In the genomic region with DNA sequence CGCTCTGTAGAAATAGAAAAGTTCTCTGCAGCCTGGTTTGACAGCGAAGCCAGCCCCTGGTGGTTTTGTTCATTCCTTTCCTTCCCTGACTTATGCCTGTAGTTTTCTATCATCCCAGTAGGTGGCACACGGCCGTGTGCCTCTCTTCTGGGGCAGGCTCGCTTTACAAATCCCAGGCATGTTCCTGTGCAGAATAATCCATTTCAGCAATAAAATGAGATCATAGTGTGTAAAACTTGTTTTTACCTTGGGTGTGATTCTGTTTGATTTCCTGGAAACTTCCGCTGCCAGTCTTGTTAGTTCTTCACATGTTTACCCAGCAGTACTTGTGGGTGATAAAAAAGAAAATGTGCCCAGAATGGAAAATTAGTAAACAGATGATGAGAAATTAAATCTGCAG, we compare ENCODE assay signal across 8 cellular contexts. TPM values are rescaled to one million over a fixed set of nuclear protein-coding genes. Genes with fewer than 3 reads are reported as not detected.
A peak's percentile ranks its signal among the peaks of the same experiment; 100 is the strongest.
DNase-seq lines count a peak whose midpoint lies in the region; ATAC-seq, FAIRE-seq and TF ChIP-seq lines count a peak whose summit lies in the region.

No MANE protein-coding gene starts in this region.

- no peak for FAIRE-seq in urothelium cell line (lab: Jason Lieb, UNC)

- peaks cover 24% of the 10 kb centered on the region for H3K9me3 Mint-ChIP-seq in GM23338
- no peaks in the 10 kb centered on the region for H3K9me3 Mint-ChIP-seq in effector memory CD8-positive, alpha-beta T cell
- no peaks in the 10 kb centered on the region for H3K9me3 Mint-ChIP-seq in memory B cell

- H3K27ac Mint-ChIP-seq in GM23338 (no peak overlapping the region), T-helper 17 cell (no peak overlapping the region), memory B cell (no peak overlapping the region)
- no peak overlapping the region for H3K27ac Mint-ChIP-seq in effector memory CD8-positive, alpha-beta T cell

- H3F3A ChIP-seq in GM23338 (replicated peaks; ENCODE audit: low read depth), result peaks cover 11% of the 10 kb centered on the region

- no peak overlapping the region for H2AFZ ChIP-seq in GM23338

- H3K4me3 ChIP-seq in GM23338, result no peak overlapping the region

- peaks cover 22% of the 10 kb centered on the region for H3K4me1 ChIP-seq in GM23338 (ENCODE audit: insufficient read depth)

- H3K4me1 Mint-ChIP-seq in GM23338 (peaks cover 28% of the 10 kb centered on the region), T-helper 17 cell (peaks cover 11% of the 10 kb centered on the region), memory B cell (peaks cover 23% of the 10 kb centered on the region)
- H3K4me1 Mint-ChIP-seq in effector memory CD8-positive, alpha-beta T cell (ENCODE audit: low read depth in 2 of 2), result peaks cover 21 to 34% of the 10 kb centered on the region in 2 donors

- no peaks in the 10 kb centered on the region for H3K79me2 ChIP-seq in GM23338 (replicated peaks; ENCODE audit: insufficient read depth)

- H3K27me3 Mint-ChIP-seq in GM23338 (ENCODE audit: insufficient read depth, low read depth, poor library complexity), result peaks cover 55% of the 10 kb centered on the region
- peaks cover 52% of the 10 kb centered on the region for H3K27me3 Mint-ChIP-seq in T-helper 17 cell
- H3K27me3 Mint-ChIP-seq in effector memory CD8-positive, alpha-beta T cell, result peaks cover 49 to 62% of the 10 kb centered on the region in 2 donors
- H3K27me3 Mint-ChIP-seq in memory B cell, result peaks cover 22% of the 10 kb centered on the region

- peaks cover 66% of the 10 kb centered on the region for H3K27me3 ChIP-seq in GM23338 (ENCODE audit: insufficient read depth)

- ATAC-seq in GM23338 (peak; percentile 9; the same call in 2 of the 3 replicates), T-helper 17 cell (peak; percentile 58), memory B cell (ENCODE audit: low read depth) (peak; percentile 75)
- ATAC-seq in effector memory CD8-positive, alpha-beta T cell (replicated peaks), result peak; percentile 74

- no peaks in the 10 kb centered on the region for H4K20me1 ChIP-seq in GM23338 (replicated peaks; ENCODE audit: insufficient read depth)

- H3K9me3 ChIP-seq in T-helper 17 cell (ENCODE audit: control insufficient read depth, low read length, poor library complexity, severe bottlenecking), result no peaks in the 10 kb centered on the region

- peak overlapping the region; percentile 50; the same call in 1 of the 2 replicates for H3K4me2 ChIP-seq in GM23338

- H3K36me3 Mint-ChIP-seq in GM23338 (ENCODE audit: low read depth), result peaks cover 13% of the 10 kb centered on the region; the same call in 1 of the 3 replicates
- no peaks in the 10 kb centered on the region for H3K36me3 Mint-ChIP-seq in T-helper 17 cell (ENCODE audit: low read depth)
- H3K36me3 Mint-ChIP-seq in effector memory CD8-positive, alpha-beta T cell (ENCODE audit: insufficient read depth), result peaks cover 3% of the 10 kb centered on the region
- H3K36me3 Mint-ChIP-seq in memory B cell, result no peaks in the 10 kb centered on the region

- H3K9me2 ChIP-seq in GM23338 (ENCODE audit: insufficient read depth), result no peaks in the 10 kb centered on the region

- peak; percentile 61 for DNase-seq in EL
- peak; percentile 75 for DNase-seq in GM23338 (ENCODE audit: low spot score)
- DNase-seq in NCI-H146 (lab: John Stamatoyannopoulos, UW), result peak; percentile 82
- no peak for DNase-seq in T-helper 17 cell
- no peak for DNase-seq in effector memory CD8-positive, alpha-beta T cell
- DNase-seq in memory B cell (ENCODE audit: low spot score in 2 of 2), result peak in 1 of 2 donors; percentile 17
- DNase-seq in urothelium cell line (ENCODE audit: low spot score), result peak; percentile 69
- no peak for DNase-seq in OCI-M2 (lab: John Stamatoyannopoulos, UW; ENCODE audit: unreplicated experiment)

- TF ChIP-seq CTCF in GM23338 (conservative IDR thresholded peaks at IDR 0.05; ENCODE audit: low read depth in 2 of 2), result peak; percentile 75 to 81

- H3K4me3 Mint-ChIP-seq in GM23338 (no peak overlapping the region), T-helper 17 cell (no peak overlapping the region), memory B cell (no peak overlapping the region)
- peak overlapping the region; percentile 76 to 80 for H3K4me3 Mint-ChIP-seq in effector memory CD8-positive, alpha-beta T cell

- no peaks in the 10 kb centered on the region for H3K36me3 ChIP-seq in GM23338 (ENCODE audit: insufficient read depth)

- H3K27ac ChIP-seq in GM23338 (ENCODE audit: low read depth), result no peak overlapping the region

TF ChIP-seq in GM23338, 12 proteins besides CTCF, POLR2A, EP300 and RAD21 (continues in another document):
- TF ChIP-seq STAT1 (IDR thresholded peaks at IDR 0.05; ENCODE audit: unreplicated experiment), result no peak
- no peak for TF ChIP-seq NANOG (IDR thresholded peaks at IDR 0.05; ENCODE audit: borderline replicate concordance)
- TF ChIP-seq EZH2 (IDR thresholded peaks at IDR 0.05; ENCODE audit: low read depth, unreplicated experiment), result no peak
- no peak for TF ChIP-seq EZH2phosphoT487 (IDR thresholded peaks at IDR 0.05; ENCODE audit: unreplicated experiment)
- TF ChIP-seq, protein P1, sequence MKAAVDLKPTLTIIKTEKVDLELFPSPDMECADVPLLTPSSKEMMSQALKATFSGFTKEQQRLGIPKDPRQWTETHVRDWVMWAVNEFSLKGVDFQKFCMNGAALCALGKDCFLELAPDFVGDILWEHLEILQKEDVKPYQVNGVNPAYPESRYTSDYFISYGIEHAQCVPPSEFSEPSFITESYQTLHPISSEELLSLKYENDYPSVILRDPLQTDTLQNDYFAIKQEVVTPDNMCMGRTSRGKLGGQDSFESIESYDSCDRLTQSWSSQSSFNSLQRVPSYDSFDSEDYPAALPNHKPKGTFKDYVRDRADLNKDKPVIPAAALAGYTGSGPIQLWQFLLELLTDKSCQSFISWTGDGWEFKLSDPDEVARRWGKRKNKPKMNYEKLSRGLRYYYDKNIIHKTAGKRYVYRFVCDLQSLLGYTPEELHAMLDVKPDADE (IDR thresholded peaks at IDR 0.05), result no peak
- TF ChIP-seq CREB1 (CRISPR knock-in tag; IDR thresholded peaks at IDR 0.05; ENCODE audit: low read depth), result no peak
- no peak for TF ChIP-seq ZNF114 (CRISPR knock-in tag; IDR thresholded peaks at IDR 0.05)
- TF ChIP-seq, protein P2, sequence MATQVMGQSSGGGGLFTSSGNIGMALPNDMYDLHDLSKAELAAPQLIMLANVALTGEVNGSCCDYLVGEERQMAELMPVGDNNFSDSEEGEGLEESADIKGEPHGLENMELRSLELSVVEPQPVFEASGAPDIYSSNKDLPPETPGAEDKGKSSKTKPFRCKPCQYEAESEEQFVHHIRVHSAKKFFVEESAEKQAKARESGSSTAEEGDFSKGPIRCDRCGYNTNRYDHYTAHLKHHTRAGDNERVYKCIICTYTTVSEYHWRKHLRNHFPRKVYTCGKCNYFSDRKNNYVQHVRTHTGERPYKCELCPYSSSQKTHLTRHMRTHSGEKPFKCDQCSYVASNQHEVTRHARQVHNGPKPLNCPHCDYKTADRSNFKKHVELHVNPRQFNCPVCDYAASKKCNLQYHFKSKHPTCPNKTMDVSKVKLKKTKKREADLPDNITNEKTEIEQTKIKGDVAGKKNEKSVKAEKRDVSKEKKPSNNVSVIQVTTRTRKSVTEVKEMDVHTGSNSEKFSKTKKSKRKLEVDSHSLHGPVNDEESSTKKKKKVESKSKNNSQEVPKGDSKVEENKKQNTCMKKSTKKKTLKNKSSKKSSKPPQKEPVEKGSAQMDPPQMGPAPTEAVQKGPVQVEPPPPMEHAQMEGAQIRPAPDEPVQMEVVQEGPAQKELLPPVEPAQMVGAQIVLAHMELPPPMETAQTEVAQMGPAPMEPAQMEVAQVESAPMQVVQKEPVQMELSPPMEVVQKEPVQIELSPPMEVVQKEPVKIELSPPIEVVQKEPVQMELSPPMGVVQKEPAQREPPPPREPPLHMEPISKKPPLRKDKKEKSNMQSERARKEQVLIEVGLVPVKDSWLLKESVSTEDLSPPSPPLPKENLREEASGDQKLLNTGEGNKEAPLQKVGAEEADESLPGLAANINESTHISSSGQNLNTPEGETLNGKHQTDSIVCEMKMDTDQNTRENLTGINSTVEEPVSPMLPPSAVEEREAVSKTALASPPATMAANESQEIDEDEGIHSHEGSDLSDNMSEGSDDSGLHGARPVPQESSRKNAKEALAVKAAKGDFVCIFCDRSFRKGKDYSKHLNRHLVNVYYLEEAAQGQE (IDR thresholded peaks at IDR 0.05; ENCODE audit: unreplicated experiment), result no peak

RNA-seq across cellular contexts. Expression of gene INSM1, which starts 7.4 kb away (rescaled TPM):
- 1.2 and 2.2 TPM in 2 replicates for total RNA-seq in GM23338 (2014; rRNA removed; shearing (Covaris generic))
- 0.55 and 0.61 TPM in 2 replicates for polyA plus RNA-seq in GM23338 (2016; fragmentation: Nextera tagmentation; extraction: Ambion mirVana)
- not detected for total RNA-seq in T-helper 17 cell

Comparison
In these comparisons a context has a peak if more than half of its experiments do, and no peak if none do; other contexts are left out.
1. DNase-seq: peak in EL (single experiment), GM23338 (single experiment), NCI-H146 (single experiment) and urothelium cell line (single experiment); none in T-helper 17 cell (0 of 3), effector memory CD8-positive, alpha-beta T cell (0 of 3) and OCI-M2 (single experiment).
2. ATAC-seq: peak in every context shown above with its lines; median percentile 75 in memory B cell; 74 in effector memory CD8-positive, alpha-beta T cell; 58 in T-helper 17 cell; 9 in GM23338.
3. H3K4me3 Mint-ChIP-seq: peak in effector memory CD8-positive, alpha-beta T cell (2 of 2); none in GM23338 (single experiment), T-helper 17 cell (single experiment) and memory B cell (single experiment).